Comparison of ENCODE assay signal across 23 cellular contexts in genomic region chr17:20083460-20083859, GRCh38.
"Had no signal": no experiment of that assay in that cellular context is flagged by ENCODE, and none has a peak within 500 bp of the region (broad histone marks: within the 10 kb centered on the region; RNA-seq: fewer than 3 reads in every experiment).

No MANE protein-coding gene starts in this region.

- ATAC-seq: activated CD4-positive, CD25-positive, alpha-beta regulatory T cell treated with anti-CD3 and anti-CD28 coated beads, Interleukin-2, amount 50 U/mL, for 24 hours; left colon; lower lobe of right lung had no signal

- H3K9me3 ChIP-seq: esophagus squamous epithelium, lower lobe of right lung, sigmoid colon, thyroid gland had no signal

- H3K4me3 Mint-ChIP-seq: activated CD4-positive, alpha-beta T cell treated with anti-CD3 and anti-CD28 coated beads, Interleukin-2, amount 10 ng/mL, durations not matched to agents 7 days and 5 days; mesothelial cell of epicardium; nephron progenitor cell; T-helper 1 cell treated with Interleukin-12 subunit alpha and Interleukin-12 subunit beta and Interleukin-4 antibody, amounts not matched to agents 30 μg/mL and 1 μg/mL, for 36 hours had no signal

- H3K4me3 ChIP-seq: esophagus squamous epithelium, lower lobe of right lung, sigmoid colon, thyroid gland had no signal

- H3K4me1 Mint-ChIP-seq: activated CD4-positive, alpha-beta T cell treated with anti-CD3 and anti-CD28 coated beads, Interleukin-2, amount 10 ng/mL, durations not matched to agents 7 days and 5 days; nephron progenitor cell had no signal

- H3K36me3 Mint-ChIP-seq: mesothelial cell of epicardium had no signal

- H3K9me3 Mint-ChIP-seq: activated CD4-positive, alpha-beta T cell treated with anti-CD3 and anti-CD28 coated beads, Interleukin-2, amount 10 ng/mL, durations not matched to agents 7 days and 5 days; nephron progenitor cell; T-helper 1 cell treated with Interleukin-12 subunit alpha and Interleukin-12 subunit beta and Interleukin-4 antibody, amounts not matched to agents 30 μg/mL and 1 μg/mL, for 36 hours had no signal

- H3K4me1 ChIP-seq: lower lobe of right lung, sigmoid colon, thyroid gland had no signal

- DNase-seq: activated CD4-positive, alpha-beta T cell treated with anti-CD3 and anti-CD28 coated beads, Interleukin-2, amount 10 ng/mL, durations not matched to agents 7 days and 5 days; activated CD8-positive, alpha-beta memory T cell treated with anti-CD3 and anti-CD28 coated beads for 24 hours; activated CD8-positive, alpha-beta memory T cell treated with anti-CD3 and anti-CD28 coated beads, Interleukin-2, amount 50 U/mL, for 48 hours; activated effector memory CD4-positive, alpha-beta T cell treated with Interleukin-2 at 50 U/mL for 16 hours; activated naive CD4-positive, alpha-beta T cell treated with anti-CD3 and anti-CD28 coated beads, Interleukin-2, amount 50 U/mL, for 16 hours; activated T-cell treated with anti-CD3 and anti-CD28 coated beads, Interleukin-2, amount 50 U/mL, for 48 hours; dermis blood vessel endothelial cell; effector memory CD4-positive, alpha-beta T cell; esophagus squamous epithelium; left colon; lower lobe of right lung; nephron progenitor cell; nucleus accumbens; sigmoid colon; stimulated activated CD8-positive, alpha-beta memory T cell treated with anti-CD3 and anti-CD28 coated beads, Interleukin-4, amount 100 ng/mL, for 48 hours; stimulated activated naive CD4-positive, alpha-beta T cell; thyroid gland had no signal

- FAIRE-seq: endothelial cell of umbilical vein, islet of Langerhans, urothelium cell line had no signal

- H3K27ac Mint-ChIP-seq: activated CD4-positive, alpha-beta T cell treated with anti-CD3 and anti-CD28 coated beads, Interleukin-2, amount 10 ng/mL, durations not matched to agents 7 days and 5 days; mesothelial cell of epicardium; nephron progenitor cell; T-helper 1 cell treated with Interleukin-12 subunit alpha and Interleukin-12 subunit beta and Interleukin-4 antibody, amounts not matched to agents 30 μg/mL and 1 μg/mL, for 36 hours had no signal

- H3K27ac ChIP-seq: esophagus squamous epithelium, lower lobe of right lung, sigmoid colon, thyroid gland had no signal

- H3K27me3 ChIP-seq: esophagus squamous epithelium, sigmoid colon, thyroid gland had no signal

- H3K36me3 ChIP-seq: esophagus squamous epithelium, lower lobe of right lung, sigmoid colon, thyroid gland had no signal
